7 cellular contexts compared by ENCODE assay signal in the genomic region with DNA sequence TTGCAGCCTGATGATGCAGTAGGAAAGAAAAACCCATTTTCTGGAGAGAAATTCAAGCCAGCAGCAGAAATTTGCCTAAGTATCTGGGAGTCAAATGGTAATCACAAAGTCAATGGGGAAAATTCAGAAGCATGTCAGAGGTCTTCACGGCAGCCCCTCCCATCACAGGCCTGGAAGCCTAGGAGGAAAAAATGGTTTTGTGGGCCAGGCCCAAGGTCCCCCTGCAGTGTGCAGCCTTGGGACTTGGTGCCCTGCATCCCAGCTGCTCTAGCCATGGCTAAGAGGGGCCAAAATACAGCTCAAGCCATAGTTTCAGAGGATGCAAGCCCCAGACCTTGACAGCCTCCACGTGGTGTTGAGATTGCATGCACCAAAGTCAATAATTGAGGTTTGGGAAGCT.
"Had no signal": no experiment of that assay in that cellular context is flagged by ENCODE, and none has a peak within 500 bp of the region (broad histone marks: within the 10 kb centered on the region; RNA-seq: fewer than 3 reads in every experiment).

No MANE protein-coding gene starts in this region.

- FAIRE-seq: G401.6, GM12878, GM12891, GM12892, GM18507 had no signal

- H3K4me3 ChIP-seq: GM12878 had no signal

- DNase-seq: GDM1, GF-D8 had no signal

- ATAC-seq: GM12878 had no signal
